Comparison of ENCODE assay signal across 16 cellular contexts in genomic region chr10:5527332-5528200, GRCh38. TPM values are rescaled to one million over a fixed set of nuclear protein-coding genes. Genes with fewer than 3 reads are reported as not detected.
DNase-seq lines count a peak whose midpoint lies in the region; ATAC-seq, FAIRE-seq and TF ChIP-seq lines count a peak whose summit lies in the region.
"Had no signal": no experiment of that assay in that cellular context is flagged by ENCODE, and none has a peak within 500 bp of the region (broad histone marks: within the 10 kb centered on the region; RNA-seq: fewer than 3 reads in every experiment).

No MANE protein-coding gene starts in this region.

- TF ChIP-seq EP300 in HepG2 (IDR thresholded peaks at IDR 0.05; ENCODE audit: low read depth in 2 of 2, low read length in 2 of 2) (no peak), HepG2 (CRISPR knock-in tag; IDR thresholded peaks at IDR 0.05; ENCODE audit: borderline replicate concordance) (no peak), transverse colon (IDR thresholded peaks at IDR 0.05; ENCODE audit: low read depth) (no peak)

- no peaks in the 10 kb centered on the region for H3K36me3 Mint-ChIP-seq in activated CD4-positive, alpha-beta T cell treated with anti-CD3 and anti-CD28 coated beads, Interleukin-2, amount 10 ng/mL, durations not matched to agents 7 days and 5 days (ENCODE audit: low read depth)
- H3K36me3 Mint-ChIP-seq: activated naive CD8-positive, alpha-beta T cell treated with anti-CD3 and anti-CD28 coated beads for 36 hours; stimulated activated memory B cell treated with anti-CD40 and anti-IgM and Interleukin-4, amounts not matched to agents 10 μg/mL and 1 μg/mL and 100 μg/mL, for 72 hours had no signal

- TF ChIP-seq RAD21 in HepG2 (CRISPR knock-in tag; IDR thresholded peaks at IDR 0.05): no peak

- H3K4me1 ChIP-seq in heart right ventricle (peaks cover 0 to 6% (median 0%) of the 10 kb centered on the region in 9 donors), HepG2 (ENCODE audit: insufficient read depth, low read length) (peaks cover 94% of the 10 kb centered on the region), transverse colon (peaks cover 0 to 9% (median 0%) of the 10 kb centered on the region in 4 donors), Karpas-422 (ENCODE audit: low read length) (no peaks in the 10 kb centered on the region)

- TF ChIP-seq POLR2A in HepG2 (IDR thresholded peaks at IDR 0.05; ENCODE audit: insufficient read depth in 1 of 2, low read depth in 2 of 2, low read length in 2 of 2) (no peak), transverse colon (IDR thresholded peaks at IDR 0.05) (no peak)

- ATAC-seq in heart right ventricle (no peak), HepG2 (peak; percentile 44), GM21717 (IDR thresholded peaks at IDR 0.05; ENCODE audit: unreplicated experiment) (no peak)
- ATAC-seq: stimulated activated memory B cell treated with anti-CD40 and anti-IgM and Interleukin-4, amounts not matched to agents 10 μg/mL and 1 μg/mL and 100 μg/mL, for 72 hours had no signal

- no TSS peak for BruUV-seq in HepG2 (replicated peaks; lab: Mats Ljungman, UMichigan)

- H3K79me2 ChIP-seq in HepG2 (ENCODE audit: insufficient read depth, low read length): no peaks in the 10 kb centered on the region
- H3K79me2 ChIP-seq in Karpas-422 (ENCODE audit: low read length): no peaks in the 10 kb centered on the region

- H3K9ac ChIP-seq in HepG2 (ENCODE audit: insufficient read depth, low read depth, low read length): no peak overlapping the region
- no peak overlapping the region for H3K9ac ChIP-seq in Karpas-422 (ENCODE audit: low read length)

- H3K9me3 Mint-ChIP-seq in activated CD4-positive, alpha-beta T cell treated with anti-CD3 and anti-CD28 coated beads, Interleukin-2, amount 10 ng/mL, durations not matched to agents 7 days and 5 days: no peaks in the 10 kb centered on the region
- H3K9me3 Mint-ChIP-seq: activated naive CD8-positive, alpha-beta T cell treated with anti-CD3 and anti-CD28 coated beads for 36 hours; stimulated activated memory B cell treated with anti-CD40 and anti-IgM and Interleukin-4, amounts not matched to agents 10 μg/mL and 1 μg/mL and 100 μg/mL, for 72 hours had no signal

- H3K27ac ChIP-seq in heart right ventricle: no peak overlapping the region
- H3K27ac ChIP-seq in HepG2 (ENCODE audit: extremely low read length, insufficient read depth, low read length): peak overlapping the region; percentile 34
- H3K27ac ChIP-seq in transverse colon: no peak overlapping the region
- H3K27ac ChIP-seq in Karpas-422 (ENCODE audit: low read length): no peak overlapping the region

- no peaks in the 10 kb centered on the region for H3K27me3 Mint-ChIP-seq in activated CD4-positive, alpha-beta T cell treated with anti-CD3 and anti-CD28 coated beads, Interleukin-2, amount 10 ng/mL, durations not matched to agents 7 days and 5 days
- H3K27me3 Mint-ChIP-seq: activated naive CD8-positive, alpha-beta T cell treated with anti-CD3 and anti-CD28 coated beads for 36 hours had no signal

- no peaks in the 10 kb centered on the region for H3K27me3 ChIP-seq in heart right ventricle
- no peaks in the 10 kb centered on the region for H3K27me3 ChIP-seq in HepG2 (ENCODE audit: control insufficient read depth in 1 of 2, insufficient read depth in 2 of 2, low read length in 2 of 2)
- H3K27me3 ChIP-seq in transverse colon: no peaks in the 10 kb centered on the region
- no peaks in the 10 kb centered on the region for H3K27me3 ChIP-seq in Karpas-422 (ENCODE audit: low read length)

- H3K4me2 ChIP-seq in HepG2 (ENCODE audit: low read depth, low read length): peak overlapping the region; percentile 29; the same call in 1 of the 2 replicates
- no peak overlapping the region for H3K4me2 ChIP-seq in Karpas-422 (ENCODE audit: low read depth, low read length, poor library complexity, severe bottlenecking)

- H3K4me3 Mint-ChIP-seq in activated CD4-positive, alpha-beta T cell treated with anti-CD3 and anti-CD28 coated beads, Interleukin-2, amount 10 ng/mL, durations not matched to agents 7 days and 5 days: no peak overlapping the region
- H3K4me3 Mint-ChIP-seq: activated naive CD8-positive, alpha-beta T cell treated with anti-CD3 and anti-CD28 coated beads for 36 hours; neural crest cell; stimulated activated memory B cell treated with anti-CD40 and anti-IgM and Interleukin-4, amounts not matched to agents 10 μg/mL and 1 μg/mL and 100 μg/mL, for 72 hours had no signal

- 89 to 93% methylated on average over 10 of the region's 10 CpGs for WGBS in heart right ventricle, 2 donors
- 53% methylated on average over 8 of the region's 10 CpGs for WGBS in HepG2 (ENCODE audit: low lambda C conversion rate)
- 60 to 66% methylated on average over 1 to 10 of the region's 10 CpGs for WGBS in transverse colon (ENCODE audit: low coverage in 1 of 2), 2 donors

- in situ Hi-C loops in HepG2 (cut with HindIII; ENCODE audit: extremely low pct_ligation_motif_present, low pct_unique_long_range_greater_than_20kb) (no loop called here), transverse colon (cut with MboI; ENCODE audit: low pct_ligation_motif_present in 1 of 4, low pct_unique_long_range_greater_than_20kb in 1 of 4, low sequenced_read_pairs in 3 of 4) (no loop called here)

- no peaks in the 10 kb centered on the region for H4K20me1 ChIP-seq in HepG2 (ENCODE audit: insufficient read depth, low read length)
- no peaks in the 10 kb centered on the region for H4K20me1 ChIP-seq in Karpas-422 (ENCODE audit: insufficient read depth, low read depth, low read length)

- CTCF ChIA-PET in HepG2 (lab: Yijun Ruan, JAX; ENCODE audit: low intra/inter-chr PET ratio, low total read pairs): no interaction called here
- CTCF ChIA-PET in activated CD4-positive, alpha-beta T cell treated with anti-CD3 and anti-CD28 coated beads, Interleukin-2, amount 10 ng/mL, durations not matched to agents 7 days and 5 days (lab: Charles Lee): no interaction called here

- peaks cover 0 to 3% (median 0%) of the 10 kb centered on the region in 11 donors for H3K9me3 ChIP-seq in heart right ventricle
- no peaks in the 10 kb centered on the region for H3K9me3 ChIP-seq in HepG2 (ENCODE audit: low read length)
- H3K9me3 ChIP-seq in transverse colon: no peaks in the 10 kb centered on the region
- no peaks in the 10 kb centered on the region for H3K9me3 ChIP-seq in Karpas-422 (ENCODE audit: low read length)

- no peak overlapping the region for H3K4me3 ChIP-seq in heart right ventricle
- no peak overlapping the region for H3K4me3 ChIP-seq in HepG2 (replicated peaks in 1 of 3; ENCODE audit: insufficient read depth in 1 of 3, low read depth in 2 of 3, low read length in 3 of 3)
- no peak overlapping the region for H3K4me3 ChIP-seq in transverse colon
- no peak overlapping the region for H3K4me3 ChIP-seq in Karpas-422 (ENCODE audit: low read length)
- H3K4me3 ChIP-seq: lung had no signal

- no peak overlapping the region for H3K27ac Mint-ChIP-seq in activated CD4-positive, alpha-beta T cell treated with anti-CD3 and anti-CD28 coated beads, Interleukin-2, amount 10 ng/mL, durations not matched to agents 7 days and 5 days
- H3K27ac Mint-ChIP-seq: activated naive CD8-positive, alpha-beta T cell treated with anti-CD3 and anti-CD28 coated beads for 36 hours; stimulated activated memory B cell treated with anti-CD40 and anti-IgM and Interleukin-4, amounts not matched to agents 10 μg/mL and 1 μg/mL and 100 μg/mL, for 72 hours had no signal

- no peaks in the 10 kb centered on the region for H3K36me3 ChIP-seq in heart right ventricle
- no peaks in the 10 kb centered on the region for H3K36me3 ChIP-seq in HepG2 (replicated peaks in 1 of 2; ENCODE audit: control insufficient read depth in 1 of 2, insufficient read depth in 2 of 2, low read length in 2 of 2)
- H3K36me3 ChIP-seq in transverse colon: no peaks in the 10 kb centered on the region
- H3K36me3 ChIP-seq in Karpas-422 (ENCODE audit: insufficient read depth, low read length): no peaks in the 10 kb centered on the region

- TF ChIP-seq CTCF in heart right ventricle (IDR thresholded peaks at IDR 0.05) (no peak), HepG2 (CRISPR knock-in tag; IDR thresholded peaks at IDR 0.05) (no peak), transverse colon (IDR thresholded peaks at IDR 0.05) (no peak)

- DNase-seq in cardiac septum (ENCODE audit: low spot score) (peak; percentile 54), heart right ventricle (no peak), NCI-H69 (lab: John Stamatoyannopoulos, UW) (peak; percentile 23), HepG2 (ENCODE audit: low spot score) (peak; percentile 50), transverse colon (peak; percentile 9), Karpas-422 (no peak)
- DNase-seq in activated CD4-positive, alpha-beta T cell treated with anti-CD3 and anti-CD28 coated beads, Interleukin-2, amount 10 ng/mL, durations not matched to agents 7 days and 5 days: no peak
- DNase-seq: activated naive CD8-positive, alpha-beta T cell treated with anti-CD3 and anti-CD28 coated beads for 36 hours; foreskin fibroblast; NCI-H226 had no signal

- H2AFZ ChIP-seq in HepG2 (ENCODE audit: low read length) (no peak overlapping the region), Karpas-422 (ENCODE audit: low read length) (no peak overlapping the region)

- H3K4me1 Mint-ChIP-seq in activated CD4-positive, alpha-beta T cell treated with anti-CD3 and anti-CD28 coated beads, Interleukin-2, amount 10 ng/mL, durations not matched to agents 7 days and 5 days: no peaks in the 10 kb centered on the region
- H3K4me1 Mint-ChIP-seq: activated naive CD8-positive, alpha-beta T cell treated with anti-CD3 and anti-CD28 coated beads for 36 hours; stimulated activated memory B cell treated with anti-CD40 and anti-IgM and Interleukin-4, amounts not matched to agents 10 μg/mL and 1 μg/mL and 100 μg/mL, for 72 hours had no signal

- POLR2A ChIA-PET in HepG2 (lab: Yijun Ruan, JAX): interaction anchor here (0.6 to 3.5 kb wide), 6 partner anchors 9 to 80 kb away, joined by 3 to 48 read pairs (median 11); no protein-coding TSS in a partner anchor
- POLR2A ChIA-PET in activated CD4-positive, alpha-beta T cell treated with anti-CD3 and anti-CD28 coated beads, Interleukin-2, amount 10 ng/mL, durations not matched to agents 7 days and 5 days (lab: Charles Lee): no interaction called here

- intact Hi-C loops in cardiac septum (cut with DNase I): no loop called here
- intact Hi-C loops in heart right ventricle (cut with DNase I): no loop called here
- intact Hi-C loops in HepG2 (cut with micrococcal nuclease; ENCODE audit: unreplicated experiment): no loop called here
- intact Hi-C loops in transverse colon (cut with DNase I; ENCODE audit: low total_unique reads): loop anchor here (10.0 kb wide), 1 partner anchor 1513 kb away; no protein-coding TSS in a partner anchor

- H3K9me2 ChIP-seq in Karpas-422 (replicated peaks; ENCODE audit: insufficient read depth, low read length): no peaks in the 10 kb centered on the region

- no peak for FAIRE-seq in HepG2 (lab: Jason Lieb, UNC)
- FAIRE-seq: RCC 7860, urothelium cell line had no signal

RNA-seq across cellular contexts. Expression of gene CALML3, which starts 2.8 kb away (rescaled TPM):
- not detected for total RNA-seq in cardiac septum
- total RNA-seq in heart right ventricle: not detected
- polyA plus RNA-seq in heart right ventricle: under 1 TPM in 1 of 2 donors, not detected in 1; 0.04 TPM
- not detected in 2 replicates for total RNA-seq in HepG2 (2016; rRNA removed; fragmentation: Illumina TruSeq; extraction: Trizol)
- not detected in 2 replicates for total RNA-seq in HepG2 (2016; cell fraction: cytosol; rRNA removed; fragmentation: Illumina TruSeq; extraction: Trizol; ENCODE audit: low read depth)
- total RNA-seq in HepG2 (2016; cell fraction: insoluble cytoplasmic fraction; rRNA removed; fragmentation: Illumina TruSeq; extraction: Trizol): not detected in 2 replicates
- not detected in 2 replicates for total RNA-seq in HepG2 (2016; cell fraction: membrane; rRNA removed; fragmentation: Illumina TruSeq; extraction: Trizol)
- not detected in 2 replicates for total RNA-seq in HepG2 (2016; cell fraction: nucleus; rRNA removed; fragmentation: Illumina TruSeq; extraction: Trizol)
- polyA plus RNA-seq in HepG2 (2011; rRNA removed): not detected in 2 replicates
- polyA plus RNA-seq in HepG2 (2011; cell fraction: cytosol; rRNA removed): not detected in 2 replicates
- polyA plus RNA-seq in HepG2 (2011; cell fraction: nucleus; rRNA removed): not detected in 2 replicates
- not detected in 2 replicates for polyA plus RNA-seq in HepG2 (2012)
- not detected in 2 replicates for polyA plus RNA-seq in HepG2 (2016; cell fraction: cytosol; fragmentation: Illumina TruSeq; extraction: Trizol; ENCODE audit: low read depth)
- not detected in 2 replicates for polyA plus RNA-seq in HepG2 (2016; cell fraction: insoluble cytoplasmic fraction; fragmentation: Illumina TruSeq; extraction: Trizol; ENCODE audit: low read depth)
- not detected in 2 replicates for polyA plus RNA-seq in HepG2 (2016; cell fraction: membrane; fragmentation: Illumina TruSeq; extraction: Trizol; ENCODE audit: low read depth)
- polyA plus RNA-seq in HepG2 (2016; cell fraction: nucleus; fragmentation: Illumina TruSeq; extraction: Trizol; ENCODE audit: insufficient read depth, low read depth): not detected in 2 replicates
- polyA minus RNA-seq in HepG2 (2011; rRNA and poly(A)+ RNA removed; ENCODE audit: low replicate concordance): not detected in 2 replicates
- polyA minus RNA-seq in HepG2 (2011; cell fraction: cytosol; rRNA and poly(A)+ RNA removed): not detected in 2 replicates
- not detected in 2 replicates for polyA minus RNA-seq in HepG2 (2011; cell fraction: nucleus; rRNA and poly(A)+ RNA removed)
- total RNA-seq in transverse colon: not detected
- total RNA-seq in Karpas-422 (2014; rRNA removed; shearing (Covaris generic); ENCODE audit: low replicate concordance): not detected in 2 replicates
- not detected for total RNA-seq in activated CD4-positive, alpha-beta T cell treated with anti-CD3 and anti-CD28 coated beads, Interleukin-2, amount 10 ng/mL, durations not matched to agents 7 days and 5 days
- total RNA-seq: activated naive CD8-positive, alpha-beta T cell treated with anti-CD3 and anti-CD28 coated beads for 36 hours; neural crest cell had no signal

RNA-seq across cellular contexts. Expression of gene CALML5, which starts 28.2 kb away (rescaled TPM):
- total RNA-seq in cardiac septum: not detected
- total RNA-seq in heart right ventricle: not detected
- not detected for polyA plus RNA-seq in heart right ventricle
- total RNA-seq in HepG2 (2016; rRNA removed; fragmentation: Illumina TruSeq; extraction: Trizol): not detected in 2 replicates
- total RNA-seq in HepG2 (2016; cell fraction: cytosol; rRNA removed; fragmentation: Illumina TruSeq; extraction: Trizol; ENCODE audit: low read depth): not detected in 2 replicates
- total RNA-seq in HepG2 (2016; cell fraction: insoluble cytoplasmic fraction; rRNA removed; fragmentation: Illumina TruSeq; extraction: Trizol): not detected in 2 replicates
- not detected in 2 replicates for total RNA-seq in HepG2 (2016; cell fraction: membrane; rRNA removed; fragmentation: Illumina TruSeq; extraction: Trizol)
- total RNA-seq in HepG2 (2016; cell fraction: nucleus; rRNA removed; fragmentation: Illumina TruSeq; extraction: Trizol): not detected in 2 replicates
- not detected in 2 replicates for polyA plus RNA-seq in HepG2 (2011; rRNA removed)
- polyA plus RNA-seq in HepG2 (2011; cell fraction: cytosol; rRNA removed): not detected in 2 replicates
- not detected in 2 replicates for polyA plus RNA-seq in HepG2 (2011; cell fraction: nucleus; rRNA removed)
- not detected in 2 replicates for polyA plus RNA-seq in HepG2 (2012)
- polyA plus RNA-seq in HepG2 (2016; cell fraction: cytosol; fragmentation: Illumina TruSeq; extraction: Trizol; ENCODE audit: low read depth): not detected in 2 replicates
- polyA plus RNA-seq in HepG2 (2016; cell fraction: insoluble cytoplasmic fraction; fragmentation: Illumina TruSeq; extraction: Trizol; ENCODE audit: low read depth): not detected in 2 replicates
- not detected in 2 replicates for polyA plus RNA-seq in HepG2 (2016; cell fraction: membrane; fragmentation: Illumina TruSeq; extraction: Trizol; ENCODE audit: low read depth)
- not detected in 2 replicates for polyA plus RNA-seq in HepG2 (2016; cell fraction: nucleus; fragmentation: Illumina TruSeq; extraction: Trizol; ENCODE audit: insufficient read depth, low read depth)
- not detected in 2 replicates for polyA minus RNA-seq in HepG2 (2011; rRNA and poly(A)+ RNA removed; ENCODE audit: low replicate concordance)
- not detected in 2 replicates for polyA minus RNA-seq in HepG2 (2011; cell fraction: cytosol; rRNA and poly(A)+ RNA removed)
- polyA minus RNA-seq in HepG2 (2011; cell fraction: nucleus; rRNA and poly(A)+ RNA removed): not detected in 2 replicates
- not detected for total RNA-seq in transverse colon
- not detected in 2 replicates for total RNA-seq in Karpas-422 (2014; rRNA removed; shearing (Covaris generic); ENCODE audit: low replicate concordance)
- total RNA-seq in activated CD4-positive, alpha-beta T cell treated with anti-CD3 and anti-CD28 coated beads, Interleukin-2, amount 10 ng/mL, durations not matched to agents 7 days and 5 days: not detected
- total RNA-seq: activated naive CD8-positive, alpha-beta T cell treated with anti-CD3 and anti-CD28 coated beads for 36 hours; lung; neural crest cell had no signal
- polyA plus RNA-seq: lung had no signal

Comparison
In these comparisons a context has a peak if more than half of its experiments do, and no peak if none do; other contexts are left out.
1. DNase-seq: peak in cardiac septum (single experiment), NCI-H69 (single experiment), HepG2 (single experiment) and transverse colon (single experiment); none in heart right ventricle (0 of 2), Karpas-422 (single experiment) and activated CD4-positive, alpha-beta T cell treated with anti-CD3 and anti-CD28 coated beads, Interleukin-2, amount 10 ng/mL, durations not matched to agents 7 days and 5 days (single experiment).